In the genomic region with DNA sequence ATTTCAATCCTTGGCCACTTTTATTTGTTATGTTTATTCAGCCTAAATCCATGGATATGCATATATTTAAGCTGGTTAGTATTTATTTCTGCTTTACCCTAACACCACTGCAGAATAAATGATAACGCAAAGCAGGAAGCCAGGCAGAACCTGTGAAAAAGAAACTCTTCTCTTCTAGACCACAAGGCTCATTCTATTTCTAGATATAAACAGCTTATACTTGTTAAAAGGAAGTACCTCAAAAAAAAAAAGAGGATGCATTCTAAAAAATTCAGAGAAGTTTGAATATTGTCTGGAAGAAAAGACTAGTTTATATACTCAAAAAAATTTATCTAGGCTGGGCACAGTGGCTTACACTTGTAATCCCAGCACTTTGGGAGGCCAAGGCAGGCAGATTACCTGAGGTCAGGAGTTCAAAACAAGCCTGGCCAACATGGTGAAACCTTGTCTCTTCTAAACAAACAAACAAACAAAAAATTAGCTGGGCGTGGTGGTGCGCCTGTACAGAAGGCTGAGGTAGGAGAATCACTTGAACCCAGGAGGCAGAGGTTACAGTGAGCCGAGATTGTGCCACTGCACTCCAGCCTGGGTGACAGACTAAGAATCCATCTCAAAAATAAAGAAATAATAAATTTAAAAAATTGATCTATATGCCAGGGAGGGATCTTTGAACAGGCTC, we compare ENCODE assay signal across 10 cellular contexts. TPM values are rescaled to one million over a fixed set of nuclear protein-coding genes. Genes with fewer than 3 reads are reported as not detected.
DNase-seq lines count a peak whose midpoint lies in the region; ATAC-seq and TF ChIP-seq lines count a peak whose summit lies in the region.
"Had no signal": no experiment of that assay in that cellular context is flagged by ENCODE, and none has a peak within 500 bp of the region (broad histone marks: within the 10 kb centered on the region; RNA-seq: fewer than 3 reads in every experiment).

No MANE protein-coding gene starts in this region.

- H3K4me1 ChIP-seq in transverse colon (peaks cover 0 to 28% (median 5%) of the 10 kb centered on the region in 4 donors), uterus (no peaks in the 10 kb centered on the region)

- CTCF ChIA-PET in activated naive CD4-positive, alpha-beta T cell treated with anti-CD3 and anti-CD28 coated beads, Interleukin-2, amount 10 ng/mL, durations not matched to agents 7 days and 5 days (lab: Charles Lee), result interaction anchor here (1.0 to 5.3 kb wide), 6 partner anchors 57 to 451 kb away, joined by 3 to 125 read pairs (median 9); a partner anchor contains a TSS

- H3K36me3 Mint-ChIP-seq in activated naive CD4-positive, alpha-beta T cell treated with anti-CD3 and anti-CD28 coated beads, Interleukin-2, amount 10 ng/mL, durations not matched to agents 7 days and 5 days, result peaks cover 40% of the 10 kb centered on the region
- no peaks in the 10 kb centered on the region for H3K36me3 Mint-ChIP-seq in T-helper 17 cell (ENCODE audit: low read depth)

- peak; percentile 34 for DNase-seq in activated naive CD4-positive, alpha-beta T cell treated with anti-CD3 and anti-CD28 coated beads, Interleukin-2, amount 10 ng/mL, durations not matched to agents 7 days and 5 days
- DNase-seq in activated naive CD4-positive, alpha-beta T cell treated with Interleukin-2 at 50 U/mL for 16 hours, result no peak
- DNase-seq in T-helper 17 cell (no peak), transverse colon (no peak), glomerular visceral epithelial cell (ENCODE audit: extremely low spot score) (no peak), uterus (no peak), C1 segment of cervical spinal cord (lab: John Stamatoyannopoulos, UW) (no peak)
- DNase-seq: NCI-H1930 had no signal

- TF ChIP-seq CTCF in transverse colon (IDR thresholded peaks at IDR 0.05) (no peak), uterus (IDR thresholded peaks at IDR 0.05) (no peak)

- WGBS in transverse colon (ENCODE audit: low coverage in 1 of 2), 2 donors, result 60 to 76% methylated on average over 1 to 4 of the region's 4 CpGs

- peak overlapping the region; percentile 41 to 61 (median 50) for H3K27ac ChIP-seq in transverse colon
- no peak overlapping the region for H3K27ac ChIP-seq in uterus
- H3K27ac ChIP-seq: C4-2B had no signal

- peak overlapping the region; percentile 91 for H3K27ac Mint-ChIP-seq in activated naive CD4-positive, alpha-beta T cell treated with anti-CD3 and anti-CD28 coated beads, Interleukin-2, amount 10 ng/mL, durations not matched to agents 7 days and 5 days
- H3K27ac Mint-ChIP-seq in T-helper 17 cell, result peak overlapping the region; percentile 92

- H3K27me3 ChIP-seq in transverse colon (no peaks in the 10 kb centered on the region), uterus (no peaks in the 10 kb centered on the region)

- intact Hi-C loops in transverse colon (cut with DNase I; ENCODE audit: low total_unique reads), result no loop called here
- intact Hi-C loops in uterus (cut with DNase I; ENCODE audit: low total_unique reads), result no loop called here

- H3K9me3 ChIP-seq in T-helper 17 cell (ENCODE audit: control insufficient read depth, low read length, poor library complexity, severe bottlenecking) (no peaks in the 10 kb centered on the region), transverse colon (no peaks in the 10 kb centered on the region), uterus (no peaks in the 10 kb centered on the region)

- TF ChIP-seq POLR2A in transverse colon (IDR thresholded peaks at IDR 0.05) (no peak), uterus (IDR thresholded peaks at IDR 0.05) (no peak)

- no peaks in the 10 kb centered on the region for H3K9me3 Mint-ChIP-seq in activated naive CD4-positive, alpha-beta T cell treated with anti-CD3 and anti-CD28 coated beads, Interleukin-2, amount 10 ng/mL, durations not matched to agents 7 days and 5 days

- in situ Hi-C loops in transverse colon (cut with MboI; ENCODE audit: low pct_ligation_motif_present in 1 of 4, low pct_unique_long_range_greater_than_20kb in 1 of 4, low sequenced_read_pairs in 3 of 4), result loop anchor here in 3 of 4 donors (10.0 to 25.0 kb wide), 5 partner anchors 56 to 456 kb away; a partner anchor contains a TSS

- no peaks in the 10 kb centered on the region for H3K36me3 ChIP-seq in transverse colon
- no peaks in the 10 kb centered on the region for H3K36me3 ChIP-seq in uterus

- H3K4me1 Mint-ChIP-seq in activated naive CD4-positive, alpha-beta T cell treated with anti-CD3 and anti-CD28 coated beads, Interleukin-2, amount 10 ng/mL, durations not matched to agents 7 days and 5 days, result peaks cover 69% of the 10 kb centered on the region
- peaks cover 26% of the 10 kb centered on the region for H3K4me1 Mint-ChIP-seq in T-helper 17 cell

- no peaks in the 10 kb centered on the region for H3K27me3 Mint-ChIP-seq in activated naive CD4-positive, alpha-beta T cell treated with anti-CD3 and anti-CD28 coated beads, Interleukin-2, amount 10 ng/mL, durations not matched to agents 7 days and 5 days
- no peaks in the 10 kb centered on the region for H3K27me3 Mint-ChIP-seq in T-helper 17 cell

- H3K4me3 ChIP-seq in transverse colon, result no peak overlapping the region
- H3K4me3 ChIP-seq in uterus, result no peak overlapping the region

- H3K4me3 Mint-ChIP-seq in activated naive CD4-positive, alpha-beta T cell treated with anti-CD3 and anti-CD28 coated beads, Interleukin-2, amount 10 ng/mL, durations not matched to agents 7 days and 5 days, result peak overlapping the region; percentile 31
- peak overlapping the region; percentile 77 for H3K4me3 Mint-ChIP-seq in T-helper 17 cell

- TF ChIP-seq EP300 in transverse colon (IDR thresholded peaks at IDR 0.05; ENCODE audit: low read depth), result no peak

- ATAC-seq in HG02973 (IDR thresholded peaks at IDR 0.05; ENCODE audit: unreplicated experiment) (peak; percentile 86), T-helper 17 cell (peak; percentile 74)

RNA-seq across cellular contexts. Expression of a gene that starts 55.8 kb away (rescaled TPM):
- 10 to 100 TPM in 1 of 2 donors, 1 to 10 TPM in 1; 9.0 to 13.2 TPM for total RNA-seq in T-helper 17 cell
- 10 to 100 TPM; 11.5 to 37.2 (median 26.1) TPM for total RNA-seq in transverse colon
- 10 to 100 TPM in 1 of 4 donors, 1 to 10 TPM in 3; 1.5 to 27.0 (median 3.7) TPM for total RNA-seq in uterus

RNA-seq across cellular contexts. Expression of a gene that starts 57.1 kb away (rescaled TPM):
- 10 to 100 TPM; 18.2 to 22.0 TPM for total RNA-seq in T-helper 17 cell
- 10 to 100 TPM in 3 of 4 donors, 1 to 10 TPM in 1; 7.8 to 68.5 (median 33.8) TPM for total RNA-seq in transverse colon
- total RNA-seq in uterus, result 10 to 100 TPM in 3 of 4 donors, 1 to 10 TPM in 1; 9.7 to 36.8 (median 30.5) TPM

Comparison
In these comparisons a context has a peak if more than half of its experiments do, and no peak if none do; other contexts are left out.
1. H3K27ac ChIP-seq: peak in transverse colon (4 of 4); none in uterus (0 of 2).